In the genomic region with DNA sequence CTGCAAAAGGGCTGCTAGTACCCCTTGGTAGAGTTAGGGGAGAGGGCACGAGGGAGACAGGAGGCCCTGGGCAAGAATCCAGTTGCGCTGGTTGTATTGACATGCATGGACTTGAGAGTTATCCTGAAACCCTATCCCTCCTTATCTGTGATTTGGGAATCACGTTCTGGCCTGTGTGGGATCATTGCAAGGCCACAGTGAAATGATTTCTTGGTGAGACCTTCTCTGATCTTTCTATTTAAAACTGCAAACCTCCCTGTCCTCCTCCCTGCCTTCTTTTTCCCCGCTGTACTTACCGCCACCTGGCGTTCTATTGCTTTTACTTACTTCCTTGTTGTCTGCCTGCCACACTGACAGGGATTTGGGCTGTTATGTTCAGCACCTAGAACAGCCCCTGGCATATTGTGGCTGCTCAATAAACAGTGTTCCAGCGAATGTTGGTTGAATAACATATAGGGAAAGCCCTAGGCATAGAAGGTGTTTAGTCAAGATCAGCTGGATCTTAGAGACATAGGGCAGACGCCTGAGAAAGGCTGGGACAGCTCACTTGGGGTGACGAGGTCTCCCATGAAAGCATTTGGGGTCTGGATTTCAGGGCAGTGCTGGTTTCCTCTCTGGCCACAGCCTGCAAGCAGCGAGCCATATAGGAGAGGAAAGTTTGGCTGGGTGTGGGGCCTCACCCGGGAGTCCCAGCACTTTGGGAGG, we compare ENCODE assay signal across 9 cellular contexts. TPM values are rescaled to one million over a fixed set of nuclear protein-coding genes. Genes with fewer than 3 reads are reported as not detected.
A peak's percentile ranks its signal among the peaks of the same experiment; 100 is the strongest.
DNase-seq lines count a peak whose midpoint lies in the region; ATAC-seq and TF ChIP-seq lines count a peak whose summit lies in the region.
"Had no signal": no experiment of that assay in that cellular context is flagged by ENCODE, and none has a peak within 500 bp of the region (broad histone marks: within the 10 kb centered on the region; RNA-seq: fewer than 3 reads in every experiment).

No MANE protein-coding gene starts in this region.

- H2AK5ac ChIP-seq in mesenchymal stem cell (ENCODE audit: low read length, severe bottlenecking) = no peak overlapping the region

- ATAC-seq in HG02973 (IDR thresholded peaks at IDR 0.05; ENCODE audit: unreplicated experiment) (no peak), HG02852 (IDR thresholded peaks at IDR 0.05; ENCODE audit: unreplicated experiment) (no peak)
- ATAC-seq: naive thymus-derived CD8-positive, alpha-beta T cell had no signal

- no peak overlapping the region for H2AFZ ChIP-seq in mesenchymal stem cell (ENCODE audit: low read depth, low read length)

- no peak overlapping the region for H3K4me3 Mint-ChIP-seq in MCF 10A (ENCODE audit: unreplicated experiment)
- no peak overlapping the region for H3K4me3 Mint-ChIP-seq in activated T-helper 2 cell treated with anti-CD3 and anti-CD28 coated beads, Interferon-gamma antibody, Interleukin-2, Interleukin-4, amounts not matched to agents 10 μg/mL and 5 μg/mL and 100 μg/mL, durations not matched to agents 14 hours and 24 hours and 36 hours (ENCODE audit: low read depth)
- H3K4me3 Mint-ChIP-seq: naive thymus-derived CD8-positive, alpha-beta T cell had no signal

- H2BK12ac ChIP-seq in mesenchymal stem cell (ENCODE audit: low read length in 2 of 2) = no peak overlapping the region

- no peak overlapping the region for H3K4me3 ChIP-seq in mesenchymal stem cell (ENCODE audit: insufficient read depth in 1 of 2, low read depth in 1 of 2, low read length in 2 of 2)

- no peak overlapping the region for H3K4me2 ChIP-seq in mesenchymal stem cell (ENCODE audit: low read length, poor library complexity, severe bottlenecking)

- H3K9me3 ChIP-seq in mesenchymal stem cell (ENCODE audit: control insufficient read depth, low read length) = no peaks in the 10 kb centered on the region

- DNase-seq in CD1c-positive myeloid dendritic cell (ENCODE audit: extremely low spot score) = peak; percentile 50
- DNase-seq in GM19240 (ENCODE audit: insufficient read length, low spot score) = peak; percentile 35
- DNase-seq in NCI-H748 treated with DMSO at 0.1 percent for 48 hours (lab: John Stamatoyannopoulos, UW) = peak; percentile 6
- DNase-seq in MCF 10A (ENCODE audit: unreplicated experiment) = peak; percentile 63
- DNase-seq in mesenchymal stem cell = peak; percentile 76
- no peak for DNase-seq in activated T-helper 2 cell treated with anti-CD3 and anti-CD28 coated beads, Interferon-gamma antibody, Interleukin-2, Interleukin-4, amounts not matched to agents 10 μg/mL and 5 μg/mL and 100 μg/mL, durations not matched to agents 14 hours and 24 hours and 36 hours (ENCODE audit: low spot score)

- BruUV-seq in MCF 10A (replicated peaks; lab: Mats Ljungman, UMichigan) = no TSS peak

- H3K36me3 Mint-ChIP-seq in MCF 10A (ENCODE audit: insufficient read depth, unreplicated experiment) = no peaks in the 10 kb centered on the region
- H3K36me3 Mint-ChIP-seq in activated T-helper 2 cell treated with anti-CD3 and anti-CD28 coated beads, Interferon-gamma antibody, Interleukin-2, Interleukin-4, amounts not matched to agents 10 μg/mL and 5 μg/mL and 100 μg/mL, durations not matched to agents 14 hours and 24 hours and 36 hours (ENCODE audit: low read depth) = no peaks in the 10 kb centered on the region
- H3K36me3 Mint-ChIP-seq: naive thymus-derived CD8-positive, alpha-beta T cell had no signal

- intact Hi-C loops in MCF 10A (cut with micrococcal nuclease) = loop anchor here (1.0 kb wide), 1 partner anchor 165 kb away; no protein-coding TSS in a partner anchor
- intact Hi-C loops in activated T-helper 2 cell treated with anti-CD3 and anti-CD28 coated beads, Interferon-gamma antibody, Interleukin-2, Interleukin-4, amounts not matched to agents 10 μg/mL and 5 μg/mL and 100 μg/mL, durations not matched to agents 14 hours and 24 hours and 36 hours (cut with micrococcal nuclease) = no loop called here

- no peak overlapping the region for H3K27ac ChIP-seq in mesenchymal stem cell (ENCODE audit: low read length, poor library complexity, severe bottlenecking)

- H3K9me3 Mint-ChIP-seq in MCF 10A (ENCODE audit: unreplicated experiment) = no peaks in the 10 kb centered on the region
- H3K9me3 Mint-ChIP-seq in activated T-helper 2 cell treated with anti-CD3 and anti-CD28 coated beads, Interferon-gamma antibody, Interleukin-2, Interleukin-4, amounts not matched to agents 10 μg/mL and 5 μg/mL and 100 μg/mL, durations not matched to agents 14 hours and 24 hours and 36 hours = no peaks in the 10 kb centered on the region
- H3K9me3 Mint-ChIP-seq: naive thymus-derived CD8-positive, alpha-beta T cell had no signal

- no peak overlapping the region for H4K8ac ChIP-seq in mesenchymal stem cell (ENCODE audit: low read length)

- H3K27me3 ChIP-seq in mesenchymal stem cell (ENCODE audit: control insufficient read depth in 1 of 2, insufficient read depth in 1 of 2, low read length in 2 of 2) = peaks cover 0 to 28% of the 10 kb centered on the region in 2 experiments

- no peak overlapping the region for H3K14ac ChIP-seq in mesenchymal stem cell (ENCODE audit: low read length in 2 of 2)

- CTCF ChIA-PET in MCF 10A (lab: Yijun Ruan, JAX) = interaction anchor here (0.5 to 4.1 kb wide), 15 partner anchors 9 to 597 kb away, joined by 3 to 26 read pairs (median 3); a partner anchor contains a TSS

- H3K27ac Mint-ChIP-seq in MCF 10A (ENCODE audit: low read depth, unreplicated experiment) = no peak overlapping the region
- H3K27ac Mint-ChIP-seq in activated T-helper 2 cell treated with anti-CD3 and anti-CD28 coated beads, Interferon-gamma antibody, Interleukin-2, Interleukin-4, amounts not matched to agents 10 μg/mL and 5 μg/mL and 100 μg/mL, durations not matched to agents 14 hours and 24 hours and 36 hours = no peak overlapping the region

- H2BK5ac ChIP-seq in mesenchymal stem cell (ENCODE audit: low read depth, low read length, poor library complexity, severe bottlenecking) = no peak overlapping the region

- 56% methylated on average over 10 of the region's 11 CpGs for WGBS in mesenchymal stem cell

- H3K23ac ChIP-seq in mesenchymal stem cell (ENCODE audit: low read length in 2 of 2) = no peak overlapping the region

- no peak overlapping the region for H3K18ac ChIP-seq in mesenchymal stem cell (ENCODE audit: low read depth in 1 of 2, low read length in 2 of 2)

- H2BK120ac ChIP-seq in mesenchymal stem cell (ENCODE audit: low read depth, low read length) = no peak overlapping the region

- peaks cover 15% of the 10 kb centered on the region for H3K4me1 ChIP-seq in mesenchymal stem cell (ENCODE audit: control insufficient read depth, insufficient read depth, low read depth, low read length)

- no peaks in the 10 kb centered on the region for H3K79me1 ChIP-seq in mesenchymal stem cell (replicated peaks; ENCODE audit: low read length, poor library complexity, severe bottlenecking)

- H3K36me3 ChIP-seq in mesenchymal stem cell (ENCODE audit: control insufficient read depth in 1 of 2, insufficient read depth in 2 of 2, low read depth in 1 of 2, low read length in 2 of 2) = no peaks in the 10 kb centered on the region

- peaks cover 32% of the 10 kb centered on the region for H3K27me3 Mint-ChIP-seq in MCF 10A (ENCODE audit: insufficient read depth, unreplicated experiment)
- peaks cover 21% of the 10 kb centered on the region for H3K27me3 Mint-ChIP-seq in activated T-helper 2 cell treated with anti-CD3 and anti-CD28 coated beads, Interferon-gamma antibody, Interleukin-2, Interleukin-4, amounts not matched to agents 10 μg/mL and 5 μg/mL and 100 μg/mL, durations not matched to agents 14 hours and 24 hours and 36 hours (ENCODE audit: low read depth)

- POLR2A ChIA-PET in MCF 10A (lab: Yijun Ruan, JAX) = no interaction called here

- peak; percentile 49 for TF ChIP-seq CTCF in MCF 10A (IDR thresholded peaks at IDR 0.05; ENCODE audit: unreplicated experiment)

- H3K4me1 Mint-ChIP-seq in MCF 10A (ENCODE audit: insufficient read depth, unreplicated experiment) = no peaks in the 10 kb centered on the region
- H3K4me1 Mint-ChIP-seq in activated T-helper 2 cell treated with anti-CD3 and anti-CD28 coated beads, Interferon-gamma antibody, Interleukin-2, Interleukin-4, amounts not matched to agents 10 μg/mL and 5 μg/mL and 100 μg/mL, durations not matched to agents 14 hours and 24 hours and 36 hours (ENCODE audit: low read depth) = no peaks in the 10 kb centered on the region
- H3K4me1 Mint-ChIP-seq: naive thymus-derived CD8-positive, alpha-beta T cell had no signal

- H3K4ac ChIP-seq in mesenchymal stem cell (ENCODE audit: low read depth in 1 of 2, low read length in 2 of 2) = no peak overlapping the region

- H3K9ac ChIP-seq in mesenchymal stem cell (ENCODE audit: low read length) = no peak overlapping the region

- H2BK15ac ChIP-seq in mesenchymal stem cell (ENCODE audit: low read depth, poor library complexity, severe bottlenecking) = no peak overlapping the region

- no peak overlapping the region for H4K91ac ChIP-seq in mesenchymal stem cell (ENCODE audit: low read length)

RNA-seq across cellular contexts. Expression of a gene that starts 25.6 kb away (rescaled TPM):
- total RNA-seq in MCF 10A (2022) = not detected in 2 replicates
- 11.5 TPM for polyA plus RNA-seq in mesenchymal stem cell (2013, experiment 1 of 2)
- polyA plus RNA-seq in mesenchymal stem cell (2013, experiment 2 of 2) = 11.6 TPM
- total RNA-seq in activated T-helper 2 cell treated with anti-CD3 and anti-CD28 coated beads, Interferon-gamma antibody, Interleukin-2, Interleukin-4, amounts not matched to agents 10 μg/mL and 5 μg/mL and 100 μg/mL, durations not matched to agents 14 hours and 24 hours and 36 hours = not detected in 2 replicates
- total RNA-seq: naive thymus-derived CD8-positive, alpha-beta T cell had no signal
- polyA plus RNA-seq: naive thymus-derived CD8-positive, alpha-beta T cell had no signal
